ENCODE assay signal across 27 cellular contexts in the genomic region with DNA sequence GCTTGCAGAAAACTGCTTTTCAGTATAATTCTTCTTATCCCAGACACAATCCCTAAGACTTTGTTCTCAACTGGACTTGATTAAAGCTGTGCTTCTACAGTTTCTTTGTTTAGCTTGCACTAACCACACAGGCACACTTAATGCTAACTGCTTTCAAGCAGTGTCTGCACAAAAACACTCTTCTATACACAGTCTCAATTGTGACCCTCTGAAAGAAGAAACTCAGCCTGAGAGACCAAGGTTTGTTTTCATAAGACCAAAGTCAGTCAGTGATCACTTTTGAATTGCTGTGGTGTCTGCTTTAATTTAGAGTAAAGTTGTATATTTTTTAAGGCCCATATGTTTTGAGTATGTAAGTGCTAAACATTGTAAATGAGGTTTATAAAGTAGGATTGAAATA.
DNase-seq lines count a peak whose midpoint lies in the region; FAIRE-seq and TF ChIP-seq lines count a peak whose summit lies in the region.
"Had no signal": no experiment of that assay in that cellular context is flagged by ENCODE, and none has a peak within 500 bp of the region (broad histone marks: within the 10 kb centered on the region; RNA-seq: fewer than 3 reads in every experiment).

No MANE protein-coding gene starts in this region.

- in situ Hi-C loops in HAP-1 (cut with MboI; ENCODE audit: low sequenced_read_pairs) = no loop called here

- H3K4me1 Mint-ChIP-seq in astrocyte (ENCODE audit: low read depth, unreplicated experiment) (peaks cover 17% of the 10 kb centered on the region), nephron progenitor cell (peaks cover 32% of the 10 kb centered on the region)
- H3K4me1 Mint-ChIP-seq in activated T-helper 1 cell treated with anti-CD3 and anti-CD28 coated beads, Interleukin-12 subunit alpha, Interleukin-12 subunit beta, Interleukin-2, Interleukin-4 antibody, amounts not matched to agents 30 ng/mL and 10 ng/mL and 1 ng/mL, durations not matched to agents 14 hours and 24 hours and 36 hours (ENCODE audit: low read depth) = no peaks in the 10 kb centered on the region
- H3K4me1 Mint-ChIP-seq: B cell, IgD-negative memory B cell had no signal

- no peak overlapping the region for H3K9ac ChIP-seq in astrocyte (ENCODE audit: low read length)
- H3K9ac ChIP-seq: KMS-11 had no signal

- H3K27me3 Mint-ChIP-seq in astrocyte (ENCODE audit: low read depth, unreplicated experiment) (no peaks in the 10 kb centered on the region), nephron progenitor cell (ENCODE audit: low read depth, poor library complexity) (peaks cover 6% of the 10 kb centered on the region)
- H3K27me3 Mint-ChIP-seq in activated T-helper 1 cell treated with anti-CD3 and anti-CD28 coated beads, Interleukin-12 subunit alpha, Interleukin-12 subunit beta, Interleukin-2, Interleukin-4 antibody, amounts not matched to agents 30 ng/mL and 10 ng/mL and 1 ng/mL, durations not matched to agents 14 hours and 24 hours and 36 hours (ENCODE audit: insufficient read depth) = no peaks in the 10 kb centered on the region
- H3K27me3 Mint-ChIP-seq: B cell, IgD-negative memory B cell had no signal

- no peak overlapping the region for H2AFZ ChIP-seq in astrocyte (ENCODE audit: low read depth, low read length)

- no peaks in the 10 kb centered on the region for H4K20me1 ChIP-seq in astrocyte (ENCODE audit: insufficient read depth, low read length)

- H3K79me2 ChIP-seq in astrocyte (ENCODE audit: insufficient read depth, low read length) = no peaks in the 10 kb centered on the region

- H3K4me3 ChIP-seq in astrocyte (ENCODE audit: insufficient read depth, low read depth, low read length) (no peak overlapping the region), HAP-1 (no peak overlapping the region), prostate gland (no peak overlapping the region)
- H3K4me3 ChIP-seq: A549, SJCRH30 had no signal

- H3K27ac ChIP-seq in astrocyte (ENCODE audit: low read depth, low read length) (no peak overlapping the region), prostate gland (no peak overlapping the region)
- H3K27ac ChIP-seq: A549, KMS-11, SJCRH30 had no signal

- H3K9me3 Mint-ChIP-seq in astrocyte (ENCODE audit: unreplicated experiment) (peaks cover 13% of the 10 kb centered on the region), nephron progenitor cell (peaks cover 44% of the 10 kb centered on the region)
- peaks cover 4% of the 10 kb centered on the region for H3K9me3 Mint-ChIP-seq in activated T-helper 1 cell treated with anti-CD3 and anti-CD28 coated beads, Interleukin-12 subunit alpha, Interleukin-12 subunit beta, Interleukin-2, Interleukin-4 antibody, amounts not matched to agents 30 ng/mL and 10 ng/mL and 1 ng/mL, durations not matched to agents 14 hours and 24 hours and 36 hours

- H3K36me3 Mint-ChIP-seq in astrocyte (ENCODE audit: low read depth, unreplicated experiment) (peaks cover 4% of the 10 kb centered on the region), nephron progenitor cell (ENCODE audit: low read depth) (peaks cover 35% of the 10 kb centered on the region)
- no peaks in the 10 kb centered on the region for H3K36me3 Mint-ChIP-seq in activated T-helper 1 cell treated with anti-CD3 and anti-CD28 coated beads, Interleukin-12 subunit alpha, Interleukin-12 subunit beta, Interleukin-2, Interleukin-4 antibody, amounts not matched to agents 30 ng/mL and 10 ng/mL and 1 ng/mL, durations not matched to agents 14 hours and 24 hours and 36 hours (ENCODE audit: low read depth)
- H3K36me3 Mint-ChIP-seq: CD14-positive monocyte, IgD-negative memory B cell had no signal

- H3K4me3 Mint-ChIP-seq in astrocyte (ENCODE audit: unreplicated experiment) = no peak overlapping the region
- no peak overlapping the region for H3K4me3 Mint-ChIP-seq in nephron progenitor cell
- H3K4me3 Mint-ChIP-seq in activated T-helper 1 cell treated with anti-CD3 and anti-CD28 coated beads, Interleukin-12 subunit alpha, Interleukin-12 subunit beta, Interleukin-2, Interleukin-4 antibody, amounts not matched to agents 30 ng/mL and 10 ng/mL and 1 ng/mL, durations not matched to agents 14 hours and 24 hours and 36 hours = no peak overlapping the region
- H3K4me3 Mint-ChIP-seq: B cell, CD14-positive monocyte, IgD-negative memory B cell had no signal

- H3K9me3 ChIP-seq in astrocyte (ENCODE audit: insufficient read depth, low read depth, low read length) (peaks cover 4% of the 10 kb centered on the region), HAP-1 (no peaks in the 10 kb centered on the region), prostate gland (no peaks in the 10 kb centered on the region)
- H3K9me3 ChIP-seq: A549 had no signal

- no peak for TF ChIP-seq POLR2A in prostate gland (IDR thresholded peaks at IDR 0.05)

- FAIRE-seq in astrocyte (lab: Jason Lieb, UNC) = no peak
- FAIRE-seq: A549, GM12891, H54 had no signal

- H3K27me3 ChIP-seq in astrocyte (ENCODE audit: insufficient read depth, low read length) (no peaks in the 10 kb centered on the region), HAP-1 (ENCODE audit: low read depth) (no peaks in the 10 kb centered on the region), prostate gland (replicated peaks; ENCODE audit: insufficient read depth) (no peaks in the 10 kb centered on the region)
- H3K27me3 ChIP-seq: SJCRH30 had no signal

- no peaks in the 10 kb centered on the region for H3K4me1 ChIP-seq in astrocyte (ENCODE audit: insufficient read depth, low read length)
- no peaks in the 10 kb centered on the region for H3K4me1 ChIP-seq in HAP-1
- no peaks in the 10 kb centered on the region for H3K4me1 ChIP-seq in prostate gland (replicated peaks)
- H3K4me1 ChIP-seq: A549 had no signal

- H3K27ac Mint-ChIP-seq in astrocyte (ENCODE audit: unreplicated experiment) (no peak overlapping the region), nephron progenitor cell (peak overlapping the region; percentile 97)
- H3K27ac Mint-ChIP-seq in activated T-helper 1 cell treated with anti-CD3 and anti-CD28 coated beads, Interleukin-12 subunit alpha, Interleukin-12 subunit beta, Interleukin-2, Interleukin-4 antibody, amounts not matched to agents 30 ng/mL and 10 ng/mL and 1 ng/mL, durations not matched to agents 14 hours and 24 hours and 36 hours = no peak overlapping the region
- H3K27ac Mint-ChIP-seq: B cell, CD14-positive monocyte, IgD-negative memory B cell had no signal

- TF ChIP-seq CTCF in astrocyte (IDR thresholded peaks at IDR 0.05; ENCODE audit: insufficient read depth, low read depth, low read length) = no peak
- no peak for TF ChIP-seq CTCF in nephron progenitor cell (IDR thresholded peaks at IDR 0.05)
- TF ChIP-seq CTCF in prostate gland (IDR thresholded peaks at IDR 0.05) = no peak

- DNase-seq in H4 (ENCODE audit: low spot score) (peak; percentile 43), astrocyte (ENCODE audit: low read depth) (peak; percentile 2), left kidney (ENCODE audit: low read depth, low spot score) (peak; percentile 9), nephron progenitor cell (no peak), HAP-1 (ENCODE audit: low spot score in 2 of 2) (no peak), NCI-H187 treated with DMSO at 0.1 percent for 48 hours (lab: John Stamatoyannopoulos, UW) (no peak), prostate gland (ENCODE audit: low spot score) (no peak)
- no peak for DNase-seq in activated T-helper 1 cell treated with anti-CD3 and anti-CD28 coated beads, Interleukin-12 subunit alpha, Interleukin-12 subunit beta, Interleukin-2, Interleukin-4 antibody, amounts not matched to agents 30 ng/mL and 10 ng/mL and 1 ng/mL, durations not matched to agents 14 hours and 24 hours and 36 hours (ENCODE audit: low spot score)
- DNase-seq: Calu3, DMS79 treated with DMSO at 0.1 percent for 48 hours, GF-D8, NCI-H1092, NCI-H1417 treated with DMSO at 0.1 percent for 48 hours, NCI-H1694 treated with DMSO at 0.1 percent for 48 hours, NCI-H2081 treated with DMSO at 0.1 percent for 48 hours, NCI-H446, NCI-H524 treated with DMSO at 0.1 percent for 48 hours, NCI-H774, PC-3, SJCRH30 had no signal

- intact Hi-C loops in activated T-helper 1 cell treated with anti-CD3 and anti-CD28 coated beads, Interleukin-12 subunit alpha, Interleukin-12 subunit beta, Interleukin-2, Interleukin-4 antibody, amounts not matched to agents 30 ng/mL and 10 ng/mL and 1 ng/mL, durations not matched to agents 14 hours and 24 hours and 36 hours (cut with micrococcal nuclease) = no loop called here
- intact Hi-C loops in prostate gland (cut with DNase I) = no loop called here

- no peaks in the 10 kb centered on the region for H3K36me3 ChIP-seq in astrocyte (ENCODE audit: insufficient read depth, low read length)
- H3K36me3 ChIP-seq in HAP-1 (replicated peaks) = no peaks in the 10 kb centered on the region
- no peaks in the 10 kb centered on the region for H3K36me3 ChIP-seq in prostate gland
- H3K36me3 ChIP-seq: SJCRH30 had no signal

- no peak overlapping the region for H3K4me2 ChIP-seq in astrocyte (ENCODE audit: low read length)
- H3K4me2 ChIP-seq: A549, KMS-11 had no signal

Comparison
In these comparisons a context has a peak if more than half of its experiments do, and no peak if none do; other contexts are left out.
1. DNase-seq: peak in H4 (single experiment), astrocyte (single experiment) and left kidney (single experiment); none in nephron progenitor cell (single experiment), activated T-helper 1 cell treated with anti-CD3 and anti-CD28 coated beads, Interleukin-12 subunit alpha, Interleukin-12 subunit beta, Interleukin-2, Interleukin-4 antibody, amounts not matched to agents 30 ng/mL and 10 ng/mL and 1 ng/mL, durations not matched to agents 14 hours and 24 hours and 36 hours (single experiment), HAP-1 (0 of 2), NCI-H187 treated with DMSO at 0.1 percent for 48 hours (single experiment) and prostate gland (single experiment).